In the genomic region with DNA sequence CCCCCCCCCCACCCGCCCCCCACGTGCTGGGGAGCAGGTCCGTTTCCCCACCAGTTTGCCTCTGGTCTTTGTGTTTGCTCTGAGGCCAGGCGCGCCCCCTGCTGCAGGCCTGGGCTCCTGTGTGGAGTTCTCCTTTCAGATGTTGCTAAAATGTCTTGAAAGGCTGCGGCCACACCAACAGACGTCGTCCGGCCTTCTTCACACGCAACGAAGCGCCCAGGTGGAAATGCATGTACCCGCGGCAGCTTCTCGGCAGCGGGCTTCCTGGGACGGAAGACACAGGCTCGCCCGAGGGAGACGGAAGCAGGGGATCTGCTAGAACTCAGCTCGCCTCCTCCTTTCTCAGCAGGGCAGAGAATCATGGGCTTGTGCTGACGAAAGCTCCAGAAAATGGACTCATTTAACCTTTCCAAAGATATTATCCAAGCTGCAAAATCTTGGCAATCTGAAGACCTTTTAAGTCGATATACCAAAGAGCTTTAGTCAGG, we compare ENCODE assay signal across 8 cellular contexts.
DNase-seq lines count a peak whose midpoint lies in the region; ATAC-seq and TF ChIP-seq lines count a peak whose summit lies in the region.

No MANE protein-coding gene starts in this region.

- TF ChIP-seq CTCF in GM10248 (IDR thresholded peaks at IDR 0.05; ENCODE audit: control extremely low read depth, extremely low read depth, low read depth, missing control alignments) (peak; percentile 67), mucosa of descending colon (IDR thresholded peaks at IDR 0.05) (no peak), suprapubic skin (IDR thresholded peaks at IDR 0.05) (peak in 1 of 2 donors; percentile 61)

- peaks cover 32% of the 10 kb centered on the region for H3K4me1 ChIP-seq in HAP-1
- H3K4me1 ChIP-seq in mucosa of descending colon (ENCODE audit: low read depth) = peaks cover 14% of the 10 kb centered on the region
- peaks cover 39% of the 10 kb centered on the region for H3K4me1 ChIP-seq in suprapubic skin

- H3K27ac ChIP-seq in suprapubic skin = peak overlapping the region; percentile 72

- POLR2A ChIA-PET in GM10248 (lab: Yijun Ruan, JAX) = no interaction called here

- H3K9me3 ChIP-seq in HAP-1 = no peaks in the 10 kb centered on the region
- H3K9me3 ChIP-seq in mucosa of descending colon = no peaks in the 10 kb centered on the region
- H3K9me3 ChIP-seq in suprapubic skin = no peaks in the 10 kb centered on the region
- no peaks in the 10 kb centered on the region for H3K9me3 ChIP-seq in MG63

- H3K4me3 ChIP-seq in HAP-1 (no peak overlapping the region), mucosa of descending colon (no peak overlapping the region), suprapubic skin (peak overlapping the region; percentile 41), MG63 (no peak overlapping the region)

- in situ Hi-C loops in HAP-1 (cut with MboI; ENCODE audit: low sequenced_read_pairs) = no loop called here

- no peaks in the 10 kb centered on the region for H3K27me3 ChIP-seq in HAP-1 (ENCODE audit: low read depth)
- H3K27me3 ChIP-seq in suprapubic skin = no peaks in the 10 kb centered on the region
- H3K27me3 ChIP-seq in MG63 = no peaks in the 10 kb centered on the region

- TF ChIP-seq POLR2A in suprapubic skin (IDR thresholded peaks at IDR 0.05) = no peak

- H3K36me3 ChIP-seq in HAP-1 (replicated peaks) (no peaks in the 10 kb centered on the region), mucosa of descending colon (ENCODE audit: low read depth) (no peaks in the 10 kb centered on the region), suprapubic skin (no peaks in the 10 kb centered on the region), MG63 (no peaks in the 10 kb centered on the region)

- DNase-seq in GM10248 (ENCODE audit: extremely low spot score) (peak; percentile 84), HAP-1 (ENCODE audit: low spot score in 2 of 2) (peak; percentile 59 to 74), NCI-H1092 (lab: John Stamatoyannopoulos, UW) (peak; percentile 72), mucosa of descending colon (peak; percentile 62 to 73 (median 69)), suprapubic skin (ENCODE audit: low spot score in 2 of 2) (peak; percentile 81 to 89), MG63 (no peak)
- DNase-seq in activated CD8-positive, alpha-beta memory T cell treated with anti-CD3 and anti-CD28 coated beads for 24 hours = peak; percentile 70

- WGBS in suprapubic skin = 12% methylated on average over 2 of the region's 23 CpGs

- no peak for TF ChIP-seq EP300 in suprapubic skin (IDR thresholded peaks at IDR 0.05)

- CTCF ChIA-PET in GM10248 (lab: Yijun Ruan, JAX) = interaction anchor here (0.7 to 5.6 kb wide), 7 partner anchors 9 to 221 kb away, joined by 3 to 50 read pairs (median 3); no protein-coding TSS in a partner anchor

- intact Hi-C loops in mucosa of descending colon (cut with DNase I, micrococcal nuclease) = no loop called here

- ATAC-seq in esophagus mucosa (peak; percentile 65), mucosa of descending colon (peak; percentile 75)
